ENCODE assay signal across 2 cellular contexts in genomic region chr6:7111095-7111690, GRCh38.
TF ChIP-seq lines count a peak whose summit lies in the region.

No MANE protein-coding gene starts in this region.

TF ChIP-seq in SK-N-SH, 30 proteins besides CTCF, POLR2A, EP300 and RAD21:
- no peak for TF ChIP-seq PBX3 (IDR thresholded peaks at IDR 0.05)
- no peak for TF ChIP-seq USF2 (IDR thresholded peaks at IDR 0.05; ENCODE audit: borderline replicate concordance, low read depth, low read length)
- no peak for TF ChIP-seq FOXJ3 (CRISPR knock-in tag; IDR thresholded peaks at IDR 0.05)
- TF ChIP-seq MXI1 (IDR thresholded peaks at IDR 0.05; ENCODE audit: low read depth, low read length) = no peak
- no peak for TF ChIP-seq FOSL2 (IDR thresholded peaks at IDR 0.05; ENCODE audit: borderline replicate concordance, low read depth)
- TF ChIP-seq IRF3 (IDR thresholded peaks at IDR 0.05; ENCODE audit: low read depth, low read length) = no peak
- no peak for TF ChIP-seq CHD2 (IDR thresholded peaks at IDR 0.05; ENCODE audit: low read length, partially characterized antibody)
- TF ChIP-seq FOXM1 (IDR thresholded peaks at IDR 0.05; ENCODE audit: low read depth) = no peak
- TF ChIP-seq MAX (IDR thresholded peaks at IDR 0.05; ENCODE audit: low read depth) = no peak
- TF ChIP-seq SIN3A (IDR thresholded peaks at IDR 0.05; ENCODE audit: borderline replicate concordance, low read depth, low read length) = no peak
- no peak for TF ChIP-seq JUND (IDR thresholded peaks at IDR 0.05)
- TF ChIP-seq NFIC (IDR thresholded peaks at IDR 0.05; ENCODE audit: borderline replicate concordance) = no peak
- TF ChIP-seq GATA2 (CRISPR knock-in tag; IDR thresholded peaks at IDR 0.05) = no peak
- TF ChIP-seq MEF2A (IDR thresholded peaks at IDR 0.05; ENCODE audit: borderline replicate concordance, low read depth) = no peak
- TF ChIP-seq ZBTB33 (IDR thresholded peaks at IDR 0.05; ENCODE audit: borderline replicate concordance, low read depth) = no peak
- TF ChIP-seq REST (IDR thresholded peaks at IDR 0.05; ENCODE audit: low read depth, low read length) = no peak
- no peak for TF ChIP-seq USF1 (IDR thresholded peaks at IDR 0.05; ENCODE audit: borderline replicate concordance, low read depth)

TF ChIP-seq in SK-N-SH treated with all-trans-retinoic acid at 6 μM for 48 hours, 23 proteins besides CTCF, POLR2A, EP300 and RAD21 (continued from another document):
- no peak for TF ChIP-seq PATZ1 (CRISPR knock-in tag; IDR thresholded peaks at IDR 0.05; ENCODE audit: borderline replicate concordance)
- TF ChIP-seq ZNF70 (CRISPR knock-in tag; IDR thresholded peaks at IDR 0.05) = no peak
- no peak for TF ChIP-seq OSR1 (CRISPR knock-in tag; IDR thresholded peaks at IDR 0.05)
- no peak for TF ChIP-seq CREB5 (CRISPR knock-in tag; IDR thresholded peaks at IDR 0.05; ENCODE audit: low read depth)
- TF ChIP-seq GLIS3 (CRISPR knock-in tag; IDR thresholded peaks at IDR 0.05) = no peak
